ENCODE assay signal across 19 cellular contexts in the genomic region with DNA sequence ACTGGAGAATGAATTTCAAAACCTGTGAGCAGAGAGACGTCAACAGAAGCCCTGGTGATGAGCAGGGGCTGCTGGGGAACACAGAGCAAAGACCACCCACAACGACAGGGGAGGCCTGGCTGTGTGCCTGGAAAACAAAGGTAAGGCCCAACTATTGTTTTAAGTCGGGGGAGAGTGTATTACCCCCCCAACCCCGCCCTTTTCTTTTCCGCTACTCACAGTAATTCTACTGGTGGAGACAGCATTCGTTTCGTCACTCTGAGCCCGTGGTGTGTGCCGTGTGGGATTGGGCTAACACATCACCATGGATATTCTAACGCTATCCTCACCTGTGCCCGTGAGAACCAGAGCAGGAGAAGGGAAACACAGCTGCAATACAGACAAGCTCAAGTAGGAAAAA. TPM values are rescaled to one million over a fixed set of nuclear protein-coding genes. Genes with fewer than 3 reads are reported as not detected.
DNase-seq lines count a peak whose midpoint lies in the region; ATAC-seq and TF ChIP-seq lines count a peak whose summit lies in the region.
"Had no signal": no experiment of that assay in that cellular context is flagged by ENCODE, and none has a peak within 500 bp of the region (broad histone marks: within the 10 kb centered on the region; RNA-seq: fewer than 3 reads in every experiment).

No MANE protein-coding gene starts in this region.

- H3K36me3 Mint-ChIP-seq in osteocyte (ENCODE audit: unreplicated experiment) = peaks cover 44% of the 10 kb centered on the region

- ATAC-seq in heart left ventricle = peak in 3 of 4 donors; percentile 22 to 72 (median 48)
- no peak for ATAC-seq in left cardiac atrium
- ATAC-seq in upper lobe of right lung = no peak
- ATAC-seq in GM19023 (IDR thresholded peaks at IDR 0.05; ENCODE audit: unreplicated experiment) = no peak

- intact Hi-C loops in heart left ventricle (cut with DNase I) (loop anchor here in 1 of 10 donors (1.0 kb wide), 1 partner anchor 18 kb away; a partner anchor contains a TSS), left cardiac atrium (cut with DNase I) (no loop called here), esophagus muscularis mucosa (cut with DNase I) (no loop called here), upper lobe of right lung (cut with DNase I) (no loop called here), ascending aorta (cut with DNase I) (no loop called here)

- H3K27me3 ChIP-seq in heart left ventricle (no peaks in the 10 kb centered on the region), esophagus muscularis mucosa (no peaks in the 10 kb centered on the region), upper lobe of right lung (no peaks in the 10 kb centered on the region), ascending aorta (no peaks in the 10 kb centered on the region)

- no peaks in the 10 kb centered on the region for H3K27me3 Mint-ChIP-seq in osteocyte (ENCODE audit: unreplicated experiment)

- TF ChIP-seq EP300 in esophagus muscularis mucosa (IDR thresholded peaks at IDR 0.05) = no peak

- peak overlapping the region in 9 of 12 donors; percentile 4 to 33 (median 23) for H3K4me3 ChIP-seq in heart left ventricle
- peak overlapping the region in 1 of 4 donors; percentile 5 for H3K4me3 ChIP-seq in esophagus muscularis mucosa
- H3K4me3 ChIP-seq in upper lobe of right lung = peak overlapping the region; percentile 14
- no peak overlapping the region for H3K4me3 ChIP-seq in ascending aorta

- H3K27ac Mint-ChIP-seq in osteocyte (ENCODE audit: unreplicated experiment) = no peak overlapping the region
- H3K27ac Mint-ChIP-seq: HFFc6 had no signal

- H3K9me3 ChIP-seq in heart left ventricle (no peaks in the 10 kb centered on the region), esophagus muscularis mucosa (no peaks in the 10 kb centered on the region), upper lobe of right lung (no peaks in the 10 kb centered on the region), ascending aorta (no peaks in the 10 kb centered on the region)

- DNase-seq in heart left ventricle (peak in 1 of 5 donors; percentile 60), left cardiac atrium (no peak), esophagus muscularis mucosa (ENCODE audit: extremely low spot score) (peak; percentile 57), osteocyte (ENCODE audit: extremely low spot score, unreplicated experiment) (peak; percentile 57), upper lobe of right lung (no peak), ascending aorta (ENCODE audit: low spot score in 2 of 2) (no peak), superior temporal gyrus (ENCODE audit: extremely low spot score) (no peak)
- DNase-seq: AML-193, DND-41, HFFc6, KG1, NCI-H1105 treated with DMSO at 0.1 percent for 48 hours, NCI-H1694 treated with DMSO at 0.1 percent for 48 hours, NCI-H2107, NCI-H510A treated with DMSO at 0.1 percent for 48 hours, NCI-H774 had no signal

- no peaks in the 10 kb centered on the region for H3K9me3 Mint-ChIP-seq in osteocyte (ENCODE audit: unreplicated experiment)
- H3K9me3 Mint-ChIP-seq: HFFc6 had no signal

- H3K4me1 ChIP-seq in heart left ventricle (peaks cover 0 to 21% (median 8%) of the 10 kb centered on the region in 12 donors), esophagus muscularis mucosa (no peaks in the 10 kb centered on the region), upper lobe of right lung (peaks cover 4% of the 10 kb centered on the region), ascending aorta (no peaks in the 10 kb centered on the region)

- no peak overlapping the region for H3K4me3 Mint-ChIP-seq in osteocyte (ENCODE audit: unreplicated experiment)
- H3K4me3 Mint-ChIP-seq: HFFc6 had no signal

- 73 to 78% (median 74%) methylated on average over 11 of the region's 11 CpGs for WGBS in heart left ventricle, 4 donors
- WGBS in esophagus muscularis mucosa = 72% methylated on average over 11 of the region's 11 CpGs

- TF ChIP-seq CTCF in heart left ventricle (IDR thresholded peaks at IDR 0.05) = no peak
- TF ChIP-seq CTCF in esophagus muscularis mucosa (IDR thresholded peaks at IDR 0.05) = no peak
- TF ChIP-seq CTCF in osteocyte (IDR thresholded peaks at IDR 0.05) = no peak
- no peak for TF ChIP-seq CTCF in upper lobe of right lung (IDR thresholded peaks at IDR 0.05)
- no peak for TF ChIP-seq CTCF in ascending aorta (IDR thresholded peaks at IDR 0.05)

- no peaks in the 10 kb centered on the region for H3K4me1 Mint-ChIP-seq in osteocyte (ENCODE audit: unreplicated experiment)

- TF ChIP-seq POLR2A in heart left ventricle (IDR thresholded peaks at IDR 0.05) = no peak
- no peak for TF ChIP-seq POLR2A in esophagus muscularis mucosa (IDR thresholded peaks at IDR 0.05; ENCODE audit: low read depth)

- peak overlapping the region; percentile 34 to 90 (median 73) for H3K27ac ChIP-seq in heart left ventricle
- peak overlapping the region in 3 of 4 donors; percentile 14 to 58 (median 20) for H3K27ac ChIP-seq in esophagus muscularis mucosa (replicated peaks in 1 of 4)
- peak overlapping the region; percentile 73 for H3K27ac ChIP-seq in upper lobe of right lung
- no peak overlapping the region for H3K27ac ChIP-seq in ascending aorta
- H3K27ac ChIP-seq: 22Rv1, C4-2B had no signal

- peaks cover 0 to 77% (median 43%) of the 10 kb centered on the region in 9 donors for H3K36me3 ChIP-seq in heart left ventricle
- H3K36me3 ChIP-seq in esophagus muscularis mucosa = peaks cover 12 to 83% (median 50%) of the 10 kb centered on the region in 4 donors
- H3K36me3 ChIP-seq in upper lobe of right lung = peaks cover 13% of the 10 kb centered on the region
- H3K36me3 ChIP-seq in ascending aorta = peaks cover 35 to 51% of the 10 kb centered on the region in 2 donors

RNA-seq across cellular contexts. Expression of a gene that starts 18.6 kb away (rescaled TPM):
- total RNA-seq in heart left ventricle (100 to 1,000 TPM; 329 to 774 (median 572) TPM), left cardiac atrium (100 to 1,000 TPM; 241 to 245 TPM), esophagus muscularis mucosa (10 to 100 TPM in 2 of 4 donors, 1 to 10 TPM in 2; 6.9 to 26.2 (median 11.0) TPM), osteocyte (2.6 and 2.9 TPM in 2 replicates), upper lobe of right lung (1.9 TPM), ascending aorta (11.3 TPM)
- polyA plus RNA-seq in heart left ventricle = 100 to 1,000 TPM; 160 to 252 TPM

RNA-seq across cellular contexts. Expression of a gene that starts 18.7 kb away (rescaled TPM):
- total RNA-seq in heart left ventricle (100 to 1,000 TPM in 7 of 9 donors, 10 to 100 TPM in 2; 95.4 to 247 (median 159) TPM), left cardiac atrium (10 to 100 TPM; 81.1 to 94.3 TPM), esophagus muscularis mucosa (10 to 100 TPM; 13.6 to 32.5 (median 24.5) TPM), osteocyte (27.5 and 29.0 TPM in 2 replicates), upper lobe of right lung (24.6 TPM), ascending aorta (5.9 TPM)
- 10 to 100 TPM; 68.7 to 83.9 TPM for polyA plus RNA-seq in heart left ventricle

Comparison
In these comparisons a context has a peak if more than half of its experiments do, and no peak if none do; other contexts are left out.
1. ATAC-seq: peak in heart left ventricle (3 of 4); none in left cardiac atrium (0 of 2), upper lobe of right lung (single experiment) and GM19023 (single experiment).
2. DNase-seq: peak in esophagus muscularis mucosa (single experiment) and osteocyte (single experiment); none in left cardiac atrium (single experiment), upper lobe of right lung (single experiment), ascending aorta (0 of 2) and superior temporal gyrus (single experiment).
3. H3K27ac ChIP-seq: peak in heart left ventricle (12 of 12), esophagus muscularis mucosa (3 of 4) and upper lobe of right lung (single experiment); none in ascending aorta (0 of 2).
4. H3K4me3 ChIP-seq: peak in heart left ventricle (9 of 12) and upper lobe of right lung (single experiment); none in ascending aorta (0 of 2).
5. RNA of a gene that starts 18.6 kb away (total RNA-seq): 329 to 774 TPM in heart left ventricle and 241 to 245 TPM in left cardiac atrium; 6.9 to 26.2 TPM in esophagus muscularis mucosa, 11.3 TPM in ascending aorta (single experiment), 2.6 to 2.9 TPM in osteocyte and 1.9 TPM in upper lobe of right lung (single experiment); every median in the first group is over 4 times any median in the second.